Comparison of ENCODE assay signal across 18 cellular contexts in genomic region chr3:59367150-59367549, GRCh38.
DNase-seq lines count a peak whose midpoint lies in the region; TF ChIP-seq lines count a peak whose summit lies in the region.
"Had no signal": no experiment of that assay in that cellular context is flagged by ENCODE, and none has a peak within 500 bp of the region (broad histone marks: within the 10 kb centered on the region; RNA-seq: fewer than 3 reads in every experiment).

No MANE protein-coding gene starts in this region.

- no peaks in the 10 kb centered on the region for H3K9me3 Mint-ChIP-seq in H9
- H3K9me3 Mint-ChIP-seq: effector memory CD8-positive, alpha-beta T cell had no signal

- H4K20me1 ChIP-seq in H9 (ENCODE audit: control insufficient read depth, insufficient read depth, insufficient read length), result no peaks in the 10 kb centered on the region

- H3K4ac ChIP-seq in H9 (ENCODE audit: low read depth, low read length), result no peak overlapping the region

- DNase-seq in A172 (ENCODE audit: low spot score) (peak; percentile 67), HS-27A (ENCODE audit: low read depth) (peak; percentile 43), SJCRH30 (peak; percentile 21 to 64), epithelial cell of esophagus (ENCODE audit: low read depth) (peak; percentile 26), HuH-7 (ENCODE audit: low spot score) (no peak), NCI-H146 (lab: John Stamatoyannopoulos, UW) (no peak), H9 (no peak), NCI-H774 (lab: John Stamatoyannopoulos, UW) (no peak)
- DNase-seq: activated CD4-positive, alpha-beta T cell treated with anti-CD3 and anti-CD28 coated beads, Interleukin-2, amount 10 ng/mL, durations not matched to agents 7 days and 5 days; central memory CD4-positive, alpha-beta T cell; effector memory CD8-positive, alpha-beta T cell; hypothalamus; NCI-H510A; right lobe of liver; SK-N-SH; substantia nigra had no signal

- H3K79me2 ChIP-seq in H9 (ENCODE audit: insufficient read depth, low read length), result no peaks in the 10 kb centered on the region

- no peak overlapping the region for H4K8ac ChIP-seq in H9 (replicated peaks; ENCODE audit: insufficient read length, low read depth, low read length)

- no peaks in the 10 kb centered on the region for H3K23me2 ChIP-seq in H9 (ENCODE audit: insufficient read length, low read depth, low read length, poor library complexity, severe bottlenecking)

- no peak overlapping the region for H2AFZ ChIP-seq in H9 (ENCODE audit: low read length)

- H2BK120ac ChIP-seq in H9 (ENCODE audit: low read depth, low read length, poor library complexity, severe bottlenecking), result no peak overlapping the region

- no peaks in the 10 kb centered on the region for H3K36me3 Mint-ChIP-seq in H9 (ENCODE audit: insufficient read depth in 1 of 3, low read depth in 3 of 3)

- H3T11ph ChIP-seq in H9 (ENCODE audit: low read length), result no peak overlapping the region

- 0 out of 2 replicates have a peak, but pooled peaks cover 2% of the 10 kb centered on the region for H3K27me3 Mint-ChIP-seq in H9 (ENCODE audit: low read depth)
- H3K27me3 Mint-ChIP-seq: activated CD4-positive, alpha-beta T cell treated with anti-CD3 and anti-CD28 coated beads, Interleukin-2, amount 10 ng/mL, durations not matched to agents 7 days and 5 days had no signal

- peaks cover 21% of the 10 kb centered on the region for H3K4me1 ChIP-seq in SJCRH30
- H3K4me1 ChIP-seq in H9 (ENCODE audit: insufficient read depth, low read length), result peaks cover 3% of the 10 kb centered on the region; the same call in 1 of the 2 replicates
- H3K4me1 ChIP-seq: right lobe of liver had no signal

- H3K79me1 ChIP-seq in H9 (ENCODE audit: insufficient read depth, low read depth, low read length, poor library complexity, severe bottlenecking), result no peaks in the 10 kb centered on the region

- TF ChIP-seq CTCF in epithelial cell of esophagus (IDR thresholded peaks at IDR 0.05; ENCODE audit: insufficient read depth, low read depth, low read length, missing control alignments) (no peak), H9 (conservative IDR thresholded peaks at IDR 0.05) (no peak)

- H3K4me3 ChIP-seq in SJCRH30 (no peak overlapping the region), epithelial cell of esophagus (ENCODE audit: low read length) (no peak overlapping the region)
- H3K4me3 ChIP-seq: right lobe of liver had no signal

- no peaks in the 10 kb centered on the region for H3K9me3 ChIP-seq in SJCRH30 (replicated peaks)
- H3K9me3 ChIP-seq in H9 (ENCODE audit: control insufficient read depth, low read depth, low read length), result no peaks in the 10 kb centered on the region
- H3K9me3 ChIP-seq: neutrophil, right lobe of liver, SK-N-SH had no signal

- H3K4me1 Mint-ChIP-seq in H9, result peaks cover 9 to 11% of the 10 kb centered on the region in 2 experiments

- no peak overlapping the region for H2BK5ac ChIP-seq in H9 (ENCODE audit: insufficient read length, low read length)

- no peaks in the 10 kb centered on the region for H3K27me3 ChIP-seq in SJCRH30
- no peaks in the 10 kb centered on the region for H3K27me3 ChIP-seq in H9 (ENCODE audit: insufficient read depth, low read length)
- H3K27me3 ChIP-seq: neutrophil, right lobe of liver had no signal

- no peak overlapping the region for H3K18ac ChIP-seq in H9 (ENCODE audit: insufficient read length, low read depth, low read length)

- H2AK5ac ChIP-seq in H9 (ENCODE audit: insufficient read length, low read length), result no peak overlapping the region

- H2BK15ac ChIP-seq in H9 (ENCODE audit: low read depth, low read length), result no peak overlapping the region

- H2BK20ac ChIP-seq in H9 (ENCODE audit: low read depth, low read length, poor library complexity, severe bottlenecking), result no peak overlapping the region

- no peak overlapping the region for H2BK12ac ChIP-seq in H9 (ENCODE audit: insufficient read length, low read depth, low read length)

- H4K91ac ChIP-seq in H9 (ENCODE audit: insufficient read length, low read depth, low read length), result no peak overlapping the region

- no CpG with 5 or more reads among the region's 3 CpGs for WGBS in H9 (ENCODE audit: extremely low coverage, insufficient read length, low lambda C conversion rate)

- no peak overlapping the region for H4K5ac ChIP-seq in H9 (ENCODE audit: insufficient read length, low read depth, low read length)

- H3K9ac ChIP-seq in H9 (ENCODE audit: extremely low read depth, insufficient read length, low read length), result no peak overlapping the region
- H3K9ac ChIP-seq: SK-N-SH had no signal

- H3K36me3 ChIP-seq in SJCRH30, result no peaks in the 10 kb centered on the region
- H3K36me3 ChIP-seq: neutrophil, right lobe of liver had no signal

- no peak overlapping the region for H3K14ac ChIP-seq in H9 (ENCODE audit: insufficient read depth, low read length)

- no peak overlapping the region for H3K4me2 ChIP-seq in H9 (ENCODE audit: insufficient read depth, insufficient read length, low read length)
- H3K4me2 ChIP-seq: SK-N-SH had no signal

- H3K4me3 Mint-ChIP-seq in H9, result no peak overlapping the region
- H3K4me3 Mint-ChIP-seq: activated CD4-positive, alpha-beta T cell treated with anti-CD3 and anti-CD28 coated beads, Interleukin-2, amount 10 ng/mL, durations not matched to agents 7 days and 5 days; effector memory CD8-positive, alpha-beta T cell had no signal

- no peak overlapping the region for H3K23ac ChIP-seq in H9 (ENCODE audit: insufficient read length, low read depth, low read length)

- H3K27ac Mint-ChIP-seq in H9, result no peak overlapping the region
- H3K27ac Mint-ChIP-seq: activated CD4-positive, alpha-beta T cell treated with anti-CD3 and anti-CD28 coated beads, Interleukin-2, amount 10 ng/mL, durations not matched to agents 7 days and 5 days; activated naive CD4-positive, alpha-beta T cell treated with anti-CD3 and anti-CD28 coated beads, Interleukin-2, amount 50 U/mL, for 72 hours; effector memory CD8-positive, alpha-beta T cell had no signal

- H3K27ac ChIP-seq in SJCRH30 (peak overlapping the region; percentile 65), H9 (ENCODE audit: insufficient read length, low read depth, low read length) (no peak overlapping the region)
- H3K27ac ChIP-seq: neutrophil, right lobe of liver had no signal

- no peak overlapping the region for H3K56ac ChIP-seq in H9 (ENCODE audit: insufficient read length, low read depth, low read length)

Comparison
In these comparisons a context has a peak if more than half of its experiments do, and no peak if none do; other contexts are left out.
1. DNase-seq: peak in A172 (single experiment), HS-27A (single experiment), SJCRH30 (2 of 2) and epithelial cell of esophagus (single experiment); none in HuH-7 (single experiment), NCI-H146 (single experiment), H9 (single experiment) and NCI-H774 (single experiment).